Comparison of ENCODE assay signal across 8 cellular contexts in the genomic region with DNA sequence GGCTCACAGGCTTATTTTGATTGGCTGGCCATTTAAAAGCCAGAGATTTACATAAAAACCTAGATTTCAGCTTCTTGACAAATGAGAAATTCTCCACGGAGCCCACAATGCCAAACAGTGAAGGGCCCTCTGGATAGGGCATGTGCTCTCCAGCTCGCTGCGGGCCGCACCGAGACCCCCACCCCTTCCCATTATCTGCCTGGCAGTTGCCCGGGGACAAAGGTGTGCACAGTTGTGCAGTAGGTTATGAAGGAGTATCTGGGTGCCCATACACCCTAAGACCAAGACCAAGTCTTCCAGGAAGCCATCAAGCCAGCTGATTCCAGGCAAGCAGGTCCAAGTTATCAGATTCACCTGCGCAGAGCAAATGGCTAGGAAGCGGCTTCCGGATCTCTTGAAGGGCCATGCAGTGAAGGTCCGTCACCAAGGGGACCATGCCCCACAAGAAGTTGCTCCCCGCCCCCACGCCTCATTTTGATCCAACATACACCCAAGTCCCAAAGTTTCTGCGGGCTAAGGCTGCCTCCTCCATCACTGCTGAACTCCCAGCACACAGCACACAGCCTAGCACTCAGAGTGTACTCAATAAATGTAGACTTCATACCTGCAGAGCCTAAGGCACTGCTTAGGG. TPM values are rescaled to one million over a fixed set of nuclear protein-coding genes. Genes with fewer than 3 reads are reported as not detected.
DNase-seq lines count a peak whose midpoint lies in the region; ATAC-seq and TF ChIP-seq lines count a peak whose summit lies in the region.

No MANE protein-coding gene starts in this region.

- H3K27me3 Mint-ChIP-seq in CD14-positive monocyte (ENCODE audit: low read depth in 3 of 3) (peaks cover 0 to 2% (median 2%) of the 10 kb centered on the region in 3 donors), neural crest cell (ENCODE audit: low read depth) (no peaks in the 10 kb centered on the region)

- H3K4me1 Mint-ChIP-seq in CD14-positive monocyte (peaks cover 21% of the 10 kb centered on the region), neural crest cell (peaks cover 30% of the 10 kb centered on the region)

- H3K4me1 ChIP-seq in OCI-LY3 (ENCODE audit: low read length) = peaks cover 17% of the 10 kb centered on the region

- no peak for TF ChIP-seq CTCF in CD14-positive monocyte (IDR thresholded peaks at IDR 0.05)
- TF ChIP-seq CTCF in OCI-LY3 (IDR thresholded peaks at IDR 0.05; ENCODE audit: low read depth, low read length) = no peak
- TF ChIP-seq CTCF in epithelial cell of esophagus (IDR thresholded peaks at IDR 0.05; ENCODE audit: insufficient read depth, low read depth, low read length, missing control alignments) = no peak
- TF ChIP-seq CTCF in neural crest cell (conservative IDR thresholded peaks at IDR 0.05) = no peak

- H3K36me3 Mint-ChIP-seq in CD14-positive monocyte = peaks cover 11 to 28% of the 10 kb centered on the region in 2 donors
- H3K36me3 Mint-ChIP-seq in neural crest cell (ENCODE audit: low read depth) = peaks cover 23% of the 10 kb centered on the region

- H2AFZ ChIP-seq in OCI-LY3 (ENCODE audit: low read depth, low read length) = no peak overlapping the region

- peaks cover 18% of the 10 kb centered on the region for H3K36me3 ChIP-seq in OCI-LY3 (replicated peaks; ENCODE audit: low read depth, low read length)

- peaks cover 45% of the 10 kb centered on the region for H3K79me2 ChIP-seq in OCI-LY3 (ENCODE audit: low read length)

- no peaks in the 10 kb centered on the region for H3K27me3 ChIP-seq in OCI-LY3 (ENCODE audit: low read depth, low read length)

- ATAC-seq in HG03354 (IDR thresholded peaks at IDR 0.05; ENCODE audit: poor library complexity, severe bottlenecking, unreplicated experiment) = no peak

- H3K27ac Mint-ChIP-seq in CD14-positive monocyte (peak overlapping the region in 5 of 7 donors; percentile 54 to 90 (median 69)), neural crest cell (ENCODE audit: unreplicated experiment) (no peak overlapping the region)

- H3K27ac ChIP-seq in OCI-LY3 (ENCODE audit: low read length) = no peak overlapping the region

- peaks cover 0 to 2% (median 0%) of the 10 kb centered on the region in 7 donors for H3K9me3 Mint-ChIP-seq in CD14-positive monocyte
- no peaks in the 10 kb centered on the region for H3K9me3 Mint-ChIP-seq in neural crest cell

- peaks cover 12% of the 10 kb centered on the region; the same call in 1 of the 2 replicates for H4K20me1 ChIP-seq in OCI-LY3 (ENCODE audit: insufficient read depth, low read length)

- H3K9me3 ChIP-seq in OCI-LY3 (ENCODE audit: insufficient read depth, low read length) = no peaks in the 10 kb centered on the region

- intact Hi-C loops in CD14-positive monocyte (cut with micrococcal nuclease) = loop anchor here (10.0 kb wide), 5 partner anchors 109 to 939 kb away; a partner anchor contains a TSS

- H3K4me3 ChIP-seq in OCI-LY3 (ENCODE audit: low read length) (peak overlapping the region; percentile 88), epithelial cell of esophagus (ENCODE audit: low read length) (peak overlapping the region; percentile 92)

- peak overlapping the region; percentile 87 for H3K9ac ChIP-seq in OCI-LY3 (ENCODE audit: low read length)

- peak overlapping the region; percentile 92 for H3K4me2 ChIP-seq in OCI-LY3 (ENCODE audit: low read length)

- DNase-seq in CD14-positive monocyte (ENCODE audit: low spot score) (no peak), epithelial cell of esophagus (ENCODE audit: low read depth) (no peak), neural crest cell (ENCODE audit: low read depth, low spot score) (no peak), dedifferentiated amniotic fluid mesenchymal stem cell (ENCODE audit: extremely low spot score) (no peak), ureter (ENCODE audit: low spot score) (no peak)
- DNase-seq in central memory CD4-positive, alpha-beta T cell = no peak

- peak overlapping the region; percentile 96 to 97 for H3K4me3 Mint-ChIP-seq in CD14-positive monocyte
- peak overlapping the region; percentile 97 for H3K4me3 Mint-ChIP-seq in neural crest cell

RNA-seq across cellular contexts. Expression of a gene that starts 1.3 kb away (rescaled TPM):
- 10 to 100 TPM; 23.7 to 24.6 TPM for polyA plus RNA-seq in CD14-positive monocyte
- 60.9 and 62.0 TPM in 2 replicates for total RNA-seq in neural crest cell
- 99.3 TPM for total RNA-seq in ureter

RNA-seq across cellular contexts. Expression of a gene that starts 35.2 kb away (rescaled TPM):
- polyA plus RNA-seq in CD14-positive monocyte = 10 to 100 TPM in 1 of 2 donors, 1 to 10 TPM in 1; 6.7 to 10.1 TPM
- total RNA-seq in neural crest cell (29.6 and 29.7 TPM in 2 replicates), ureter (28.0 TPM)
